In the genomic region with DNA sequence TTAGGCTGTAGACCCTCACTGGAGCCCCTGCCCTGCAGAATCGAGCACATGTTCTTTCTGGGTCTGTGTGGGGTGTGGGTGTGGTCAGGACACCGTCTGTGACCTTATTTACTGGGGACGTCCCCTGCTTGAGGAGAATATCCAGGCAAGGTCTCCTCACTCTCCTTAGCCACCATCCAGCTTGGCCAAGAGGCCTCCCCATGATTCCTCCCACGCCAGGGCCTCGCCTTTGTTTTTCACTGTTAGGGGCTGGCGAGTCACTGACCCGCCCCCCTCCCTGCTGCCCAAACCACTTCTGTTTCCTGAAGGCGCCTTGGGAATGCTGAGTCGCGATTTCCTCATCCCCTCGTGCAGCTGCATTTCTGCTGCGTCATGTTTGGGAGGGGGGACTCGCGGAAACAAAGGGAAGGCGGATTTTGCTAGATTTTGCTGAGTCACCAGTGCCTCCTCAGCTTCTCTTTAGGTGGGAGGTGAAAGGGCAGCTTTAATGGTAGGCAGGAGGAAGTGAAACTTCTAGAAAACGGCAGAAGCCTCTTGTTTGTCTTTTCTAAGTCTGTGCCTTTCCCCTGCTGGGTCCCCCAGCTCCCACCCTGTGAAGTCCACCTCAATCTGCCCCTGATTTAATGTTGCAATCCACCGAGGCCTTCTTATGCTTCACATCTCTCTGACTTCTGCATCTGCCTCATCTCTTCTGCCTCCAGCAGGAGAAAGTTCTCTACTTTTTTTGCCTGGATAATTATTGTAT, we compare ENCODE assay signal across 1 cellular context.
TF ChIP-seq lines count a peak whose summit lies in the region.

No MANE protein-coding gene starts in this region.

TF ChIP-seq in K562, 482 proteins besides CTCF, POLR2A, EP300 and RAD21 (continued from another document and continues in another):
- TF ChIP-seq, protein P1, sequence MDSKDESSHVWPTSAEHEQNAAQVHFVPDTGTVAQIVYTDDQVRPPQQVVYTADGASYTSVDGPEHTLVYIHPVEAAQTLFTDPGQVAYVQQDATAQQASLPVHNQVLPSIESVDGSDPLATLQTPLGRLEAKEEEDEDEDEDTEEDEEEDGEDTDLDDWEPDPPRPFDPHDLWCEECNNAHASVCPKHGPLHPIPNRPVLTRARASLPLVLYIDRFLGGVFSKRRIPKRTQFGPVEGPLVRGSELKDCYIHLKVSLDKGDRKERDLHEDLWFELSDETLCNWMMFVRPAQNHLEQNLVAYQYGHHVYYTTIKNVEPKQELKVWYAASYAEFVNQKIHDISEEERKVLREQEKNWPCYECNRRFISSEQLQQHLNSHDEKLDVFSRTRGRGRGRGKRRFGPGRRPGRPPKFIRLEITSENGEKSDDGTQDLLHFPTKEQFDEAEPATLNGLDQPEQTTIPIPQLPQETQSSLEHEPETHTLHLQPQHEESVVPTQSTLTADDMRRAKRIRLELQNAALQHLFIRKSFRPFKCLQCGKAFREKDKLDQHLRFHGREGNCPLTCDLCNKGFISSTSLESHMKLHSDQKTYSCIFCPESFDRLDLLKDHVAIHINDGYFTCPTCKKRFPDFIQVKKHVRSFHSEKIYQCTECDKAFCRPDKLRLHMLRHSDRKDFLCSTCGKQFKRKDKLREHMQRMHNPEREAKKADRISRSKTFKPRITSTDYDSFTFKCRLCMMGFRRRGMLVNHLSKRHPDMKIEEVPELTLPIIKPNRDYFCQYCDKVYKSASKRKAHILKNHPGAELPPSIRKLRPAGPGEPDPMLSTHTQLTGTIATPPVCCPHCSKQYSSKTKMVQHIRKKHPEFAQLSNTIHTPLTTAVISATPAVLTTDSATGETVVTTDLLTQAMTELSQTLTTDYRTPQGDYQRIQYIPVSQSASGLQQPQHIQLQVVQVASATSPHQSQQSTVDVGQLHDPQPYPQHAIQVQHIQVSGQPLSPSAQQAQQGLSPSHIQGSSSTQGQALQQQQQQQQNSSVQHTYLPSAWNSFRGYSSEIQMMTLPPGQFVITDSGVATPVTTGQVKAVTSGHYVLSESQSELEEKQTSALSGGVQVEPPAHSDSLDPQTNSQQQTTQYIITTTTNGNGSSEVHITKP (IDR thresholded peaks at IDR 0.05; ENCODE audit: partially characterized antibody): peak; percentile 51
- TF ChIP-seq RCOR1 (IDR thresholded peaks at IDR 0.05; ENCODE audit: borderline replicate concordance in 1 of 2, low read depth in 2 of 2, low read length in 2 of 2) (peak in 1 of 2 experiments; percentile 88; a peak in 3 of 4 replicates), SUPT5H (IDR thresholded peaks at IDR 0.05) (no peak), ETV5 (CRISPR knock-in tag; IDR thresholded peaks at IDR 0.05; ENCODE audit: low read depth) (no peak), MAFK (IDR thresholded peaks at IDR 0.05; ENCODE audit: low read length) (peak; percentile 99), MLX (CRISPR knock-in tag; conservative IDR thresholded peaks at IDR 0.05) (no peak), SMARCA4 (IDR thresholded peaks at IDR 0.05) (peak; percentile 94), OTX1 (CRISPR knock-in tag; IDR thresholded peaks at IDR 0.05) (no peak), PURB (CRISPR knock-in tag; IDR thresholded peaks at IDR 0.05; ENCODE audit: low read depth) (no peak), PPARD (CRISPR knock-in tag; IDR thresholded peaks at IDR 0.05) (no peak), GATAD2A (IDR thresholded peaks at IDR 0.05) (peak; percentile 69; the same call in 1 of the 2 replicates), KLF13 (tag; IDR thresholded peaks at IDR 0.05; ENCODE audit: borderline replicate concordance, low read depth) (peak; percentile 82), PTBP1 (IDR thresholded peaks at IDR 0.05; ENCODE audit: low read depth, low read length) (no peak), KHSRP (IDR thresholded peaks at IDR 0.05) (no peak), SRF (CRISPR knock-in tag; IDR thresholded peaks at IDR 0.05) (no peak), NR1H2 (CRISPR knock-in tag; IDR thresholded peaks at IDR 0.05) (no peak), SIN3A (IDR thresholded peaks at IDR 0.05; ENCODE audit: borderline replicate concordance in 2 of 2, control insufficient read depth in 1 of 2, low read depth in 2 of 2, low read length in 2 of 2) (peak; percentile 55 to 83; a peak in 2 of 4 replicates), ZNF444 (CRISPR knock-in tag; IDR thresholded peaks at IDR 0.05) (no peak), FOXP1 (CRISPR knock-in tag; IDR thresholded peaks at IDR 0.05) (no peak), JUNB (CRISPR knock-in tag; conservative IDR thresholded peaks at IDR 0.05) (no peak), GABPB2 (CRISPR knock-in tag; conservative IDR thresholded peaks at IDR 0.05) (no peak), RB1 (IDR thresholded peaks at IDR 0.05; ENCODE audit: low read depth) (peak; percentile 73; the same call in 1 of the 2 replicates), ETV6 (IDR thresholded peaks at IDR 0.05; ENCODE audit: borderline replicate concordance in 1 of 2, low read depth in 2 of 2, low read length in 1 of 2) (peak; percentile 17 to 65; a peak in 1 of 4 replicates), ETV6 (CRISPR knock-in tag; IDR thresholded peaks at IDR 0.05; ENCODE audit: borderline replicate concordance) (no peak), FOXK2 (conservative IDR thresholded peaks at IDR 0.05 in 1 of 2, IDR thresholded peaks at IDR 0.05 in 1 of 2; ENCODE audit: low read depth in 2 of 2) (peak; percentile 85 to 90), HDAC8 (tag; IDR thresholded peaks at IDR 0.05) (0 out of 2 replicates have a peak, but pooled peaks have one; percentile 14), STAG1 (CRISPR knock-in tag; IDR thresholded peaks at IDR 0.05; ENCODE audit: borderline replicate concordance) (no peak), ZKSCAN8 (CRISPR knock-in tag; IDR thresholded peaks at IDR 0.05) (no peak)
- TF ChIP-seq, protein P2, sequence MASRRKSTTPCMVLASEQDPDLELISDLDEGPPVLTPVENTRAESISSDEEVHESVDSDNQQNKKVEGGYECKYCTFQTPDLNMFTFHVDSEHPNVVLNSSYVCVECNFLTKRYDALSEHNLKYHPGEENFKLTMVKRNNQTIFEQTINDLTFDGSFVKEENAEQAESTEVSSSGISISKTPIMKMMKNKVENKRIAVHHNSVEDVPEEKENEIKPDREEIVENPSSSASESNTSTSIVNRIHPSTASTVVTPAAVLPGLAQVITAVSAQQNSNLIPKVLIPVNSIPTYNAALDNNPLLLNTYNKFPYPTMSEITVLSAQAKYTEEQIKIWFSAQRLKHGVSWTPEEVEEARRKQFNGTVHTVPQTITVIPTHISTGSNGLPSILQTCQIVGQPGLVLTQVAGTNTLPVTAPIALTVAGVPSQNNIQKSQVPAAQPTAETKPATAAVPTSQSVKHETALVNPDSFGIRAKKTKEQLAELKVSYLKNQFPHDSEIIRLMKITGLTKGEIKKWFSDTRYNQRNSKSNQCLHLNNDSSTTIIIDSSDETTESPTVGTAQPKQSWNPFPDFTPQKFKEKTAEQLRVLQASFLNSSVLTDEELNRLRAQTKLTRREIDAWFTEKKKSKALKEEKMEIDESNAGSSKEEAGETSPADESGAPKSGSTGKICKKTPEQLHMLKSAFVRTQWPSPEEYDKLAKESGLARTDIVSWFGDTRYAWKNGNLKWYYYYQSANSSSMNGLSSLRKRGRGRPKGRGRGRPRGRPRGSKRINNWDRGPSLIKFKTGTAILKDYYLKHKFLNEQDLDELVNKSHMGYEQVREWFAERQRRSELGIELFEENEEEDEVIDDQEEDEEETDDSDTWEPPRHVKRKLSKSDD (conservative IDR thresholded peaks at IDR 0.05; ENCODE audit: low read length): no peak
- TF ChIP-seq, protein P3, sequence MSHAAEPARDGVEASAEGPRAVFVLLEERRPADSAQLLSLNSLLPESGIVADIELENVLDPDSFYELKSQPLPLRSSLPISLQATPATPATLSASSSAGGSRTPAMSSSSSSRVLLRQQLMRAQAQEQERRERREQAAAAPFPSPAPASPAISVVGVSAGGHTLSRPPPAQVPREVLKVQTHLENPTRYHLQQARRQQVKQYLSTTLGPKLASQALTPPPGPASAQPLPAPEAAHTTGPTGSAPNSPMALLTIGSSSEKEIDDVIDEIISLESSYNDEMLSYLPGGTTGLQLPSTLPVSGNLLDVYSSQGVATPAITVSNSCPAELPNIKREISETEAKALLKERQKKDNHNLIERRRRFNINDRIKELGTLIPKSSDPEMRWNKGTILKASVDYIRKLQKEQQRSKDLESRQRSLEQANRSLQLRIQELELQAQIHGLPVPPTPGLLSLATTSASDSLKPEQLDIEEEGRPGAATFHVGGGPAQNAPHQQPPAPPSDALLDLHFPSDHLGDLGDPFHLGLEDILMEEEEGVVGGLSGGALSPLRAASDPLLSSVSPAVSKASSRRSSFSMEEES (CRISPR knock-in tag; IDR thresholded peaks at IDR 0.05): no peak
- TF ChIP-seq, protein P4, sequence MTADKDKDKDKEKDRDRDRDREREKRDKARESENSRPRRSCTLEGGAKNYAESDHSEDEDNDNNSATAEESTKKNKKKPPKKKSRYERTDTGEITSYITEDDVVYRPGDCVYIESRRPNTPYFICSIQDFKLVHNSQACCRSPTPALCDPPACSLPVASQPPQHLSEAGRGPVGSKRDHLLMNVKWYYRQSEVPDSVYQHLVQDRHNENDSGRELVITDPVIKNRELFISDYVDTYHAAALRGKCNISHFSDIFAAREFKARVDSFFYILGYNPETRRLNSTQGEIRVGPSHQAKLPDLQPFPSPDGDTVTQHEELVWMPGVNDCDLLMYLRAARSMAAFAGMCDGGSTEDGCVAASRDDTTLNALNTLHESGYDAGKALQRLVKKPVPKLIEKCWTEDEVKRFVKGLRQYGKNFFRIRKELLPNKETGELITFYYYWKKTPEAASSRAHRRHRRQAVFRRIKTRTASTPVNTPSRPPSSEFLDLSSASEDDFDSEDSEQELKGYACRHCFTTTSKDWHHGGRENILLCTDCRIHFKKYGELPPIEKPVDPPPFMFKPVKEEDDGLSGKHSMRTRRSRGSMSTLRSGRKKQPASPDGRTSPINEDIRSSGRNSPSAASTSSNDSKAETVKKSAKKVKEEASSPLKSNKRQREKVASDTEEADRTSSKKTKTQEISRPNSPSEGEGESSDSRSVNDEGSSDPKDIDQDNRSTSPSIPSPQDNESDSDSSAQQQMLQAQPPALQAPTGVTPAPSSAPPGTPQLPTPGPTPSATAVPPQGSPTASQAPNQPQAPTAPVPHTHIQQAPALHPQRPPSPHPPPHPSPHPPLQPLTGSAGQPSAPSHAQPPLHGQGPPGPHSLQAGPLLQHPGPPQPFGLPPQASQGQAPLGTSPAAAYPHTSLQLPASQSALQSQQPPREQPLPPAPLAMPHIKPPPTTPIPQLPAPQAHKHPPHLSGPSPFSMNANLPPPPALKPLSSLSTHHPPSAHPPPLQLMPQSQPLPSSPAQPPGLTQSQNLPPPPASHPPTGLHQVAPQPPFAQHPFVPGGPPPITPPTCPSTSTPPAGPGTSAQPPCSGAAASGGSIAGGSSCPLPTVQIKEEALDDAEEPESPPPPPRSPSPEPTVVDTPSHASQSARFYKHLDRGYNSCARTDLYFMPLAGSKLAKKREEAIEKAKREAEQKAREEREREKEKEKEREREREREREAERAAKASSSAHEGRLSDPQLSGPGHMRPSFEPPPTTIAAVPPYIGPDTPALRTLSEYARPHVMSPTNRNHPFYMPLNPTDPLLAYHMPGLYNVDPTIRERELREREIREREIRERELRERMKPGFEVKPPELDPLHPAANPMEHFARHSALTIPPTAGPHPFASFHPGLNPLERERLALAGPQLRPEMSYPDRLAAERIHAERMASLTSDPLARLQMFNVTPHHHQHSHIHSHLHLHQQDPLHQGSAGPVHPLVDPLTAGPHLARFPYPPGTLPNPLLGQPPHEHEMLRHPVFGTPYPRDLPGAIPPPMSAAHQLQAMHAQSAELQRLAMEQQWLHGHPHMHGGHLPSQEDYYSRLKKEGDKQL (CRISPR knock-in tag; IDR thresholded peaks at IDR 0.05; ENCODE audit: borderline replicate concordance): no peak
- TF ChIP-seq, protein P5, sequence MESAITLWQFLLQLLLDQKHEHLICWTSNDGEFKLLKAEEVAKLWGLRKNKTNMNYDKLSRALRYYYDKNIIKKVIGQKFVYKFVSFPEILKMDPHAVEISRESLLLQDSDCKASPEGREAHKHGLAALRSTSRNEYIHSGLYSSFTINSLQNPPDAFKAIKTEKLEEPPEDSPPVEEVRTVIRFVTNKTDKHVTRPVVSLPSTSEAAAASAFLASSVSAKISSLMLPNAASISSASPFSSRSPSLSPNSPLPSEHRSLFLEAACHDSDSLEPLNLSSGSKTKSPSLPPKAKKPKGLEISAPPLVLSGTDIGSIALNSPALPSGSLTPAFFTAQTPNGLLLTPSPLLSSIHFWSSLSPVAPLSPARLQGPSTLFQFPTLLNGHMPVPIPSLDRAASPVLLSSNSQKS (CRISPR knock-in tag; IDR thresholded peaks at IDR 0.05): no peak
- TF ChIP-seq, protein P6, sequence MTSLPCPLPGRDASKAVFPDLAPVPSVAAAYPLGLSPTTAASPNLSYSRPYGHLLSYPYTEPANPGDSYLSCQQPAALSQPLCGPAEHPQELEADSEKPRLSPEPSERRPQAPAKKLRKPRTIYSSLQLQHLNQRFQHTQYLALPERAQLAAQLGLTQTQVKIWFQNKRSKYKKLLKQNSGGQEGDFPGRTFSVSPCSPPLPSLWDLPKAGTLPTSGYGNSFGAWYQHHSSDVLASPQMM (CRISPR knock-in tag; IDR thresholded peaks at IDR 0.05): no peak
- TF ChIP-seq, protein P7, sequence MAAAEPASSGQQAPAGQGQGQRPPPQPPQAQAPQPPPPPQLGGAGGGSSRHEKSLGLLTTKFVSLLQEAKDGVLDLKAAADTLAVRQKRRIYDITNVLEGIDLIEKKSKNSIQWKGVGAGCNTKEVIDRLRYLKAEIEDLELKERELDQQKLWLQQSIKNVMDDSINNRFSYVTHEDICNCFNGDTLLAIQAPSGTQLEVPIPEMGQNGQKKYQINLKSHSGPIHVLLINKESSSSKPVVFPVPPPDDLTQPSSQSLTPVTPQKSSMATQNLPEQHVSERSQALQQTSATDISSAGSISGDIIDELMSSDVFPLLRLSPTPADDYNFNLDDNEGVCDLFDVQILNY (CRISPR knock-in tag; IDR thresholded peaks at IDR 0.05): no peak
- TF ChIP-seq, protein P8, sequence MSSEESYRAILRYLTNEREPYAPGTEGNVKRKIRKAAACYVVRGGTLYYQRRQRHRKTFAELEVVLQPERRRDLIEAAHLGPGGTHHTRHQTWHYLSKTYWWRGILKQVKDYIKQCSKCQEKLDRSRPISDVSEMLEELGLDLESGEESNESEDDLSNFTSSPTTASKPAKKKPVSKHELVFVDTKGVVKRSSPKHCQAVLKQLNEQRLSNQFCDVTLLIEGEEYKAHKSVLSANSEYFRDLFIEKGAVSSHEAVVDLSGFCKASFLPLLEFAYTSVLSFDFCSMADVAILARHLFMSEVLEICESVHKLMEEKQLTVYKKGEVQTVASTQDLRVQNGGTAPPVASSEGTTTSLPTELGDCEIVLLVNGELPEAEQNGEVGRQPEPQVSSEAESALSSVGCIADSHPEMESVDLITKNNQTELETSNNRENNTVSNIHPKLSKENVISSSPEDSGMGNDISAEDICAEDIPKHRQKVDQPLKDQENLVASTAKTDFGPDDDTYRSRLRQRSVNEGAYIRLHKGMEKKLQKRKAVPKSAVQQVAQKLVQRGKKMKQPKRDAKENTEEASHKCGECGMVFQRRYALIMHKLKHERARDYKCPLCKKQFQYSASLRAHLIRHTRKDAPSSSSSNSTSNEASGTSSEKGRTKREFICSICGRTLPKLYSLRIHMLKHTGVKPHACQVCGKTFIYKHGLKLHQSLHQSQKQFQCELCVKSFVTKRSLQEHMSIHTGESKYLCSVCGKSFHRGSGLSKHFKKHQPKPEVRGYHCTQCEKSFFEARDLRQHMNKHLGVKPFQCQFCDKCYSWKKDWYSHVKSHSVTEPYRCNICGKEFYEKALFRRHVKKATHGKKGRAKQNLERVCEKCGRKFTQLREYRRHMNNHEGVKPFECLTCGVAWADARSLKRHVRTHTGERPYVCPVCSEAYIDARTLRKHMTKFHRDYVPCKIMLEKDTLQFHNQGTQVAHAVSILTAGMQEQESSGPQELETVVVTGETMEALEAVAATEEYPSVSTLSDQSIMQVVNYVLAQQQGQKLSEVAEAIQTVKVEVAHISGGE (CRISPR knock-in tag; IDR thresholded peaks at IDR 0.05): peak in 1 of 3 experiments; percentile 68; a peak in 2 of 6 replicates
